31 cellular contexts compared by ENCODE assay signal in the genomic region with DNA sequence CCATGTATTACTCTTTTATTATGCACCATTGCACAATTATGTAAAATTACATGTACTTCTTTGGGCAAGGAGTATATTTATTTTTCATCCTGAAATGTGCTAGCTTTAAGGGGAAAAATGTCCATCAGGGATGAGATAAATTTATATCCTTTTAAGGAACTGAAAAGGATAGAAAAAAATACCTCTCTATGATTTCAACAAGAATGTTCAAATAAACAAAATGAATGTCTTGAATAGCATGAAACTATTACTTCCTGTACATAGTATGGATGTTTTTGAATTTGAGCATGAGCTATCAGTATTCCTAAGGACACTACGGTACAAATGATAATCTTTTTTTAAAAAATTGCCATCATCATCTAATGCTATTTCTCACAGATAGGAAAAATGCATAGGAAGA.
"Had no signal": no experiment of that assay in that cellular context is flagged by ENCODE, and none has a peak within 500 bp of the region (broad histone marks: within the 10 kb centered on the region; RNA-seq: fewer than 3 reads in every experiment).

No MANE protein-coding gene starts in this region.

- H3K36me3 ChIP-seq: ascending aorta, cardiac muscle cell had no signal

- ATAC-seq: activated CD8-positive, alpha-beta T cell treated with anti-CD3 and anti-CD28 coated beads for 36 hours; activated naive CD4-positive, alpha-beta T cell treated with anti-CD3 and anti-CD28 coated beads, Interleukin-2, amount 50 U/mL, for 72 hours; activated T-cell treated with anti-CD3 and anti-CD28 coated beads, Interleukin-2, amount 50 U/mL, for 4 hours; activated T-cell treated with anti-CD3 and anti-CD28 coated beads, Interleukin-2, amount 50 U/mL, for 72 hours; activated T-helper 17 cell treated with anti-CD3 and anti-CD28 coated beads, Interleukin-2, amount 50 U/mL, for 72 hours; T-cell; T-helper 17 cell had no signal

- DNase-seq: activated B cell treated with CpG ODN at 0.5 μM for 24 hours; activated CD4-positive, alpha-beta memory T cell treated with anti-CD3 and anti-CD28 coated beads for 36 hours; activated CD4-positive, alpha-beta T cell treated with anti-CD3 and anti-CD28 coated beads for 4 hours; activated CD4-positive, alpha-beta T cell treated with anti-CD3 and anti-CD28 coated beads, Interleukin-2, amount 10 ng/mL, durations not matched to agents 24 days and 14 days; activated CD4-positive, alpha-beta T cell treated with anti-CD3 and anti-CD28 coated beads, Interleukin-2, amount 50 U/mL, for 1 hour; activated CD4-positive, alpha-beta T cell treated with anti-CD3 and anti-CD28 coated beads, Interleukin-2, amount 50 U/mL, for 4 hours; activated CD4-positive, CD25-positive, alpha-beta regulatory T cell treated with anti-CD3 and anti-CD28 coated beads, Interleukin-2, amount 50 U/mL, for 72 hours; activated CD8-positive, alpha-beta memory T cell treated with anti-CD3 and anti-CD28 coated beads, Interleukin-2, amount 50 U/mL, for 4 hours; activated CD8-positive, alpha-beta T cell treated with anti-CD3 and anti-CD28 coated beads for 36 hours; activated effector memory CD4-positive, alpha-beta T cell treated with anti-CD3 and anti-CD28 coated beads, Interleukin-2, amount 50 U/mL, for 16 hours; activated gamma-delta T cell treated with Interleukin-2 at 50 U/mL for 16 hours; activated naive CD4-positive, alpha-beta T cell; activated naive CD4-positive, alpha-beta T cell treated with anti-CD3 and anti-CD28 coated beads for 36 hours; activated naive CD4-positive, alpha-beta T cell treated with anti-CD3 and anti-CD28 coated beads, Interleukin-2, amount 50 U/mL, for 16 hours; activated naive CD8-positive, alpha-beta T cell treated with anti-CD3 and anti-CD28 coated beads for 36 hours; activated T-cell treated with anti-CD3 and anti-CD28 coated beads for 4 hours; activated T-cell treated with anti-CD3 and anti-CD28 coated beads, Interleukin-2, amount 50 U/mL, for 1 hour; activated T-cell treated with anti-CD3 and anti-CD28 coated beads, Interleukin-2, amount 50 U/mL, for 4 hours; activated T-cell treated with anti-CD3 and anti-CD28 coated beads, Interleukin-2, amount 50 U/mL, for 72 hours; amygdala; anterior cingulate cortex; caudate nucleus; cerebellar nuclear complex; T-cell; T-helper 17 cell; T-helper 9 cell had no signal

- H3K4me3 ChIP-seq: ascending aorta, cardiac muscle cell had no signal

- H3K4me1 ChIP-seq: ascending aorta had no signal

- H3K27me3 ChIP-seq: ascending aorta, cardiac muscle cell had no signal

- H3K27ac ChIP-seq: ascending aorta, cardiac muscle cell, VCaP had no signal

- H3K9me3 ChIP-seq: ascending aorta had no signal
